In the genomic region with DNA sequence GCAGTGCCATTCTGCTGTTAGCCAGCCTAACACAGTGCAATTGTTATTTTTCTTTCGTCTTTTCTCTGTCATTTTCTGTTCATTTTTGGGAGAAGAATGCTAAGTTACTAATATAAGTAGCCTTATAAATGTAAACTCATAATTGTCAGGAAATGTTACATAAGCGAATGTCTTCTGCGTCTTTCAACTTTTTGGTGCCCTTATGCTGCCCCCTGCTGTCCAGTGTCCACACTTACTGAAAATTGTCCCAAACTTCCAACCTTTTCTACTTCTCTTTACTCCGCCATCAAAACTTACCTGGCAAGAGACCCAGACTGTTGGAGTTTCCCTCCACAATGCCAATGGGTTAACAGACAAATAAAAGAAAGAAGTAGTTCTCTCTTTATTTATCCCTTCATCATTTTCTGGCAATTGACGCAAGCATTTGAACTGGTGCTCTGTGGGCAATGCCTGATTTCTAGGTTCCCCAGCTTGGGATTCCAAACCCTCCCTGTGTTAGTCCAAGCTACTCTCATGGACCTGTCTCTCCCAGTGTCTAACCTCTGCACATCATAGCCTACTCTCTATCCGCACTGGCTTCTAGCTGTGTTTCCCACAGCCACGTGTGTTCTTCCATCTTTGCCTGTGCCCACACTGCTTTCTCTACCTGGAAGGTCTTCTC, we compare ENCODE assay signal across 8 cellular contexts. TPM values are rescaled to one million over a fixed set of nuclear protein-coding genes. Genes with fewer than 3 reads are reported as not detected.
DNase-seq lines count a peak whose midpoint lies in the region; ATAC-seq and TF ChIP-seq lines count a peak whose summit lies in the region.

No MANE protein-coding gene starts in this region.

- peak overlapping the region; percentile 82 for H3K4me3 Mint-ChIP-seq in T-helper 17 cell

- TF ChIP-seq POLR2A in adrenal gland (IDR thresholded peaks at IDR 0.05): no peak

- peak overlapping the region in 1 of 5 donors; percentile 0 for H3K27ac ChIP-seq in adrenal gland
- peak overlapping the region in 6 of 10 donors; percentile 0 to 38 (median 32) for H3K27ac ChIP-seq in heart right ventricle

- no peaks in the 10 kb centered on the region for H3K27me3 ChIP-seq in adrenal gland
- no peaks in the 10 kb centered on the region for H3K27me3 ChIP-seq in heart right ventricle

- 25 to 28% (median 27%) methylated on average over 7 of the region's 7 CpGs for WGBS in adrenal gland, 4 donors
- 28 to 34% methylated on average over 7 of the region's 7 CpGs for WGBS in heart right ventricle, 2 donors

- H3K27me3 Mint-ChIP-seq in T-helper 17 cell: no peaks in the 10 kb centered on the region

- peaks cover 48% of the 10 kb centered on the region for H3K4me1 Mint-ChIP-seq in T-helper 17 cell

- no peaks in the 10 kb centered on the region for H3K9me3 ChIP-seq in T-helper 17 cell (ENCODE audit: control insufficient read depth, low read length, poor library complexity, severe bottlenecking)
- no peaks in the 10 kb centered on the region for H3K9me3 ChIP-seq in adrenal gland (replicated peaks in 1 of 3)
- no peaks in the 10 kb centered on the region for H3K9me3 ChIP-seq in heart right ventricle

- peaks cover 2% of the 10 kb centered on the region for H3K36me3 Mint-ChIP-seq in T-helper 17 cell (ENCODE audit: low read depth)

- peak; percentile 71 for DNase-seq in GM03348 (ENCODE audit: low spot score)
- DNase-seq in HUDEP-2 (lab: John Stamatoyannopoulos, UW; ENCODE audit: unreplicated experiment in 76 of 76): peak in 52 of 76 experiments; percentile 1 to 65 (median 36)
- DNase-seq in T-helper 17 cell: peak; percentile 53 to 63 (median 56)
- peak; percentile 58 to 83 (median 74) for DNase-seq in adrenal gland
- peak; percentile 44 to 84 for DNase-seq in heart right ventricle
- no peak for DNase-seq in retinal pigment epithelial cell (ENCODE audit: low read depth)

- intact Hi-C loops in adrenal gland (cut with DNase I) (loop anchor here in 1 of 2 donors (10.0 kb wide), 1 partner anchor 173 kb away; no protein-coding TSS in a partner anchor), heart right ventricle (cut with DNase I) (loop anchor here in 8 of 10 donors (1.0 to 10.0 kb wide), 7 partner anchors 111 to 313 kb away; partner anchors contain the start of gene KIF5B (in 1 of the 8))

- H3K4me3 ChIP-seq in adrenal gland (no peak overlapping the region), heart right ventricle (peak overlapping the region in 4 of 10 donors; percentile 11 to 34 (median 26)), retinal pigment epithelial cell (ENCODE audit: low read length) (no peak overlapping the region)

- H3K4me1 ChIP-seq in adrenal gland (replicated peaks in 1 of 2) (peaks cover 0 to 35% of the 10 kb centered on the region in 2 donors), heart right ventricle (peaks cover 0 to 66% (median 33%) of the 10 kb centered on the region in 9 donors)

- no peaks in the 10 kb centered on the region for H3K36me3 ChIP-seq in adrenal gland (replicated peaks in 1 of 2)
- peaks cover 0 to 6% (median 0%) of the 10 kb centered on the region in 9 donors for H3K36me3 ChIP-seq in heart right ventricle

- peak; percentile 67 to 82 (median 79) for TF ChIP-seq CTCF in adrenal gland (IDR thresholded peaks at IDR 0.05)
- peak; percentile 61 to 91 (median 84) for TF ChIP-seq CTCF in heart right ventricle (IDR thresholded peaks at IDR 0.05)
- peak; percentile 80 for TF ChIP-seq CTCF in retinal pigment epithelial cell (conservative IDR thresholded peaks at IDR 0.05; ENCODE audit: low read depth, low read length)

- peak overlapping the region; percentile 97 for H3K27ac Mint-ChIP-seq in T-helper 17 cell

- peak; percentile 74 for ATAC-seq in T-helper 17 cell
- peak in 7 of 8 donors; percentile 28 to 63 (median 50) for ATAC-seq in heart right ventricle
- ATAC-seq in GM21526 (IDR thresholded peaks at IDR 0.05; ENCODE audit: low FRiP score, unreplicated experiment): no peak
- ATAC-seq in GM19023 (IDR thresholded peaks at IDR 0.05; ENCODE audit: unreplicated experiment): no peak

RNA-seq across cellular contexts. Expression of gene EPC1, which starts 21.0 kb away (rescaled TPM):
- total RNA-seq in T-helper 17 cell (100 to 1,000 TPM; 178 to 189 TPM), adrenal gland (10 to 100 TPM; 10.9 to 43.6 (median 24.4) TPM), heart right ventricle (10 to 100 TPM; 16.3 to 25.4 (median 19.5) TPM)
- polyA plus RNA-seq in adrenal gland (10 to 100 TPM; 16.5 to 27.8 (median 19.3) TPM), heart right ventricle (10 to 100 TPM in 1 of 2 donors, 1 to 10 TPM in 1; 8.4 to 18.8 TPM)

Comparison
In these comparisons a context has a peak if more than half of its experiments do, and no peak if none do; other contexts are left out.
1. ATAC-seq: peak in T-helper 17 cell (single experiment) and heart right ventricle (7 of 8); none in GM21526 (single experiment) and GM19023 (single experiment).
2. RNA of gene EPC1, which starts 21.0 kb away (total RNA-seq): 178 to 189 TPM in T-helper 17 cell; 10.9 to 43.6 TPM in adrenal gland and 16.3 to 25.4 TPM in heart right ventricle; every median in the first group is over 4 times any median in the second.
3. Peak in every context shown above with its lines, with median percentiles within 50 percentile points of each other: CTCF ChIP-seq.